Comparison of ENCODE assay signal across 17 cellular contexts in the genomic region with DNA sequence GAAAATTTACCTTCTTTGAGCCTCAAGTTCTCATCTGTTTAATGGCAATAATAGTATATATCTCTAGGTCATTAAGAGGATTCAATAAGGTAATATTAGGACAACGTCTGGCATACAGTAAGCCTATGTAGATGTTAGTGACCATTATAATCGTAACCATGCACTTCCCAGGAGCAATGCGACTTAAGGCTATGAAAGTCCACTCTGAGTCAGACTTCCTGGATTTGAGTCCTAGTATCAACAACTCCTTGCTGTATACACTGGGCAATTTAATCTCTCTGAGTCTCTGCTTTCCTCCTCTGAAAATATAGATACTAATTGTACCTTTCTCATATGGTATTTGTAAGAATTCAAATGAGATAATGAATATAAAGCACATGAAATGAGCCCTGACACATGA.
DNase-seq lines count a peak whose midpoint lies in the region; ATAC-seq lines count a peak whose summit lies in the region.
"Had no signal": no experiment of that assay in that cellular context is flagged by ENCODE, and none has a peak within 500 bp of the region (broad histone marks: within the 10 kb centered on the region; RNA-seq: fewer than 3 reads in every experiment).

No MANE protein-coding gene starts in this region.

- ATAC-seq in activated naive CD8-positive, alpha-beta T cell treated with anti-CD3 and anti-CD28 coated beads, Interleukin-2, amount 50 U/mL, for 24 hours = no peak
- no peak for ATAC-seq in GM18909 (IDR thresholded peaks at IDR 0.05; ENCODE audit: poor library complexity, unreplicated experiment)
- no peak for ATAC-seq in activated T-cell treated with anti-CD3 and anti-CD28 coated beads, Interleukin-2, amount 50 U/mL, for 4 hours

- no peaks in the 10 kb centered on the region for H3K4me1 Mint-ChIP-seq in activated naive CD8-positive, alpha-beta T cell treated with anti-CD3 and anti-CD28 coated beads, Interleukin-2, amount 50 U/mL, for 24 hours
- no peaks in the 10 kb centered on the region for H3K4me1 Mint-ChIP-seq in activated T-cell treated with anti-CD3 and anti-CD28 coated beads, Interleukin-2, amount 50 U/mL, for 4 hours (ENCODE audit: low read depth)
- H3K4me1 Mint-ChIP-seq: CD14-positive monocyte had no signal

- H3K27me3 Mint-ChIP-seq in activated naive CD8-positive, alpha-beta T cell treated with anti-CD3 and anti-CD28 coated beads, Interleukin-2, amount 50 U/mL, for 24 hours = peaks cover 6% of the 10 kb centered on the region
- peaks cover 13% of the 10 kb centered on the region for H3K27me3 Mint-ChIP-seq in activated T-cell treated with anti-CD3 and anti-CD28 coated beads, Interleukin-2, amount 50 U/mL, for 4 hours (ENCODE audit: low read depth)

- peak; percentile 4 for DNase-seq in A172 (ENCODE audit: low spot score)
- peak; percentile 20 for DNase-seq in NCI-H69 (lab: John Stamatoyannopoulos, UW)
- DNase-seq in dedifferentiated amniotic fluid mesenchymal stem cell (ENCODE audit: extremely low spot score) = peak; percentile 36
- peak; percentile 39 for DNase-seq in iris pigment epithelial cell (ENCODE audit: low read depth)
- no peak for DNase-seq in globus pallidus (ENCODE audit: low spot score)
- no peak for DNase-seq in activated naive CD8-positive, alpha-beta T cell treated with anti-CD3 and anti-CD28 coated beads, Interleukin-2, amount 50 U/mL, for 24 hours
- no peak for DNase-seq in activated T-cell treated with anti-CD3 and anti-CD28 coated beads, Interleukin-2, amount 50 U/mL, for 4 hours
- DNase-seq: 8988T, Calu3, HFFc6, KG1, NCI-H1092 treated with DMSO at 0.1 percent for 48 hours, NCI-H1694 treated with DMSO at 0.1 percent for 48 hours, NCI-H446, NCI-H748 treated with DMSO at 0.1 percent for 48 hours had no signal

- peaks cover 2% of the 10 kb centered on the region for H3K9me3 Mint-ChIP-seq in activated naive CD8-positive, alpha-beta T cell treated with anti-CD3 and anti-CD28 coated beads, Interleukin-2, amount 50 U/mL, for 24 hours
- H3K9me3 Mint-ChIP-seq in activated T-cell treated with anti-CD3 and anti-CD28 coated beads, Interleukin-2, amount 50 U/mL, for 4 hours = no peaks in the 10 kb centered on the region

- peaks cover 2% of the 10 kb centered on the region for H3K36me3 Mint-ChIP-seq in activated naive CD8-positive, alpha-beta T cell treated with anti-CD3 and anti-CD28 coated beads, Interleukin-2, amount 50 U/mL, for 24 hours (ENCODE audit: low read depth)
- H3K36me3 Mint-ChIP-seq in activated T-cell treated with anti-CD3 and anti-CD28 coated beads, Interleukin-2, amount 50 U/mL, for 4 hours (ENCODE audit: insufficient read depth) = no peaks in the 10 kb centered on the region
- H3K36me3 Mint-ChIP-seq: CD14-positive monocyte had no signal

- no peak overlapping the region for H3K4me3 Mint-ChIP-seq in activated naive CD8-positive, alpha-beta T cell treated with anti-CD3 and anti-CD28 coated beads, Interleukin-2, amount 50 U/mL, for 24 hours
- no peak overlapping the region for H3K4me3 Mint-ChIP-seq in activated T-cell treated with anti-CD3 and anti-CD28 coated beads, Interleukin-2, amount 50 U/mL, for 4 hours
- H3K4me3 Mint-ChIP-seq: CD14-positive monocyte, HFFc6 had no signal

- H3K27ac Mint-ChIP-seq in activated naive CD8-positive, alpha-beta T cell treated with anti-CD3 and anti-CD28 coated beads, Interleukin-2, amount 50 U/mL, for 24 hours = no peak overlapping the region
- H3K27ac Mint-ChIP-seq: CD14-positive monocyte, HFFc6 had no signal

Comparison
In these comparisons a context has a peak if more than half of its experiments do, and no peak if none do; other contexts are left out.
1. DNase-seq: peak in A172 (single experiment), NCI-H69 (single experiment), dedifferentiated amniotic fluid mesenchymal stem cell (single experiment) and iris pigment epithelial cell (single experiment); none in globus pallidus (single experiment), activated naive CD8-positive, alpha-beta T cell treated with anti-CD3 and anti-CD28 coated beads, Interleukin-2, amount 50 U/mL, for 24 hours (single experiment) and activated T-cell treated with anti-CD3 and anti-CD28 coated beads, Interleukin-2, amount 50 U/mL, for 4 hours (single experiment).